In genomic region chr12:2145433-2145832, GRCh38 we compare ENCODE assay signal across 13 cellular contexts.
DNase-seq lines count a peak whose midpoint lies in the region; ATAC-seq and TF ChIP-seq lines count a peak whose summit lies in the region.
"Had no signal": no experiment of that assay in that cellular context is flagged by ENCODE, and none has a peak within 500 bp of the region (broad histone marks: within the 10 kb centered on the region; RNA-seq: fewer than 3 reads in every experiment).

No MANE protein-coding gene starts in this region.

- DNase-seq in WERI-Rb-1, result no peak
- DNase-seq in smooth muscle cell (lab: John Stamatoyannopoulos, UW; ENCODE audit: unreplicated experiment), result no peak
- no peak for DNase-seq in substantia nigra (lab: John Stamatoyannopoulos, UW)
- no peak for DNase-seq in NCI-H2196 treated with DMSO at 0.1 percent for 48 hours (lab: John Stamatoyannopoulos, UW; ENCODE audit: unreplicated experiment)
- DNase-seq: Calu3; CD8-positive, alpha-beta T cell; GF-D8; H9 had no signal

- H3K9me3 ChIP-seq in HEK293 (ENCODE audit: control insufficient read depth, insufficient read depth, low read depth, low read length) (no peaks in the 10 kb centered on the region), WERI-Rb-1 (ENCODE audit: severe bottlenecking) (peaks cover 5% of the 10 kb centered on the region), muscle layer of colon (ENCODE audit: low read length) (no peaks in the 10 kb centered on the region), smooth muscle cell (replicated peaks; ENCODE audit: low read depth) (no peaks in the 10 kb centered on the region)

- no peak overlapping the region for H3K27ac ChIP-seq in HEK293 (ENCODE audit: extremely low read depth, low read depth, low read length)
- peak overlapping the region; percentile 72 for H3K27ac ChIP-seq in WERI-Rb-1
- H3K27ac ChIP-seq in muscle layer of colon (ENCODE audit: low read depth, low read length), result peak overlapping the region; percentile 27
- no peak overlapping the region for H3K27ac ChIP-seq in smooth muscle cell (ENCODE audit: low read depth)
- H3K27ac ChIP-seq in substantia nigra (ENCODE audit: low read depth, low read length, poor library complexity, severe bottlenecking), result no peak overlapping the region
- H3K27ac ChIP-seq: BLaER1 treated with 17β-estradiol and CSF1 and Interleukin-3, amounts not matched to agents 10 nM and 100 nM had no signal

- no peak for ATAC-seq in GM21786 (IDR thresholded peaks at IDR 0.05; ENCODE audit: unreplicated experiment)
- ATAC-seq: CD8-positive, alpha-beta T cell; HepG2 had no signal

- no peak for TF ChIP-seq CTCF in HEK293 (tag by site-specific recombination; IDR thresholded peaks at IDR 0.05)
- TF ChIP-seq CTCF in WERI-Rb-1 (IDR thresholded peaks at IDR 0.05; ENCODE audit: low read depth, low read length), result no peak
- TF ChIP-seq CTCF in smooth muscle cell (IDR thresholded peaks at IDR 0.05; ENCODE audit: borderline replicate concordance, insufficient read depth, poor library complexity, severe bottlenecking), result no peak

- H3K36me3 ChIP-seq in HEK293 (ENCODE audit: control insufficient read depth in 2 of 2, insufficient read depth in 1 of 2, low read length in 2 of 2) (no peaks in the 10 kb centered on the region), WERI-Rb-1 (no peaks in the 10 kb centered on the region), muscle layer of colon (ENCODE audit: insufficient read depth, low read length) (no peaks in the 10 kb centered on the region), smooth muscle cell (ENCODE audit: low read depth) (no peaks in the 10 kb centered on the region)
- H3K36me3 ChIP-seq: BLaER1 treated with 17β-estradiol and CSF1 and Interleukin-3, amounts not matched to agents 10 nM and 100 nM had no signal

- no peaks in the 10 kb centered on the region for H4K20me1 ChIP-seq in smooth muscle cell (ENCODE audit: low read depth)
- H4K20me1 ChIP-seq: BLaER1 treated with 17β-estradiol and CSF1 and Interleukin-3, amounts not matched to agents 10 nM and 100 nM had no signal

- H3K27me3 ChIP-seq in WERI-Rb-1 (ENCODE audit: insufficient read depth, low read depth, severe bottlenecking), result no peaks in the 10 kb centered on the region
- no peaks in the 10 kb centered on the region for H3K27me3 ChIP-seq in muscle layer of colon (ENCODE audit: control insufficient read depth in 1 of 2, insufficient read depth in 2 of 2, low read length in 2 of 2)
- no peaks in the 10 kb centered on the region for H3K27me3 ChIP-seq in smooth muscle cell (ENCODE audit: low read depth)

- WGBS in smooth muscle cell (ENCODE audit: low lambda C conversion rate), result 43% methylated on average over 6 of the region's 6 CpGs

- no peak overlapping the region for H2AFZ ChIP-seq in smooth muscle cell (ENCODE audit: low read depth)

- H3F3A ChIP-seq in smooth muscle cell (ENCODE audit: low read depth), result no peaks in the 10 kb centered on the region

- H3K79me2 ChIP-seq in smooth muscle cell (ENCODE audit: low read depth), result no peaks in the 10 kb centered on the region

- H3K4me3 ChIP-seq in HEK293 (ENCODE audit: low read depth, low read length), result no peak overlapping the region
- H3K4me3 ChIP-seq in WERI-Rb-1 (ENCODE audit: low read depth, low read length), result peak overlapping the region; percentile 3; the same call in 1 of the 2 replicates
- H3K4me3 ChIP-seq in muscle layer of colon (ENCODE audit: low read depth in 1 of 2, low read length in 2 of 2), result no peak overlapping the region
- no peak overlapping the region for H3K4me3 ChIP-seq in smooth muscle cell
- H3K4me3 ChIP-seq: BLaER1 treated with 17β-estradiol and CSF1 and Interleukin-3, amounts not matched to agents 10 nM and 100 nM had no signal

- POLR2A ChIA-PET in HEK293 (lab: Yijun Ruan, JAX), result no interaction called here

- H3K9ac ChIP-seq in muscle layer of colon (ENCODE audit: low read length) (no peak overlapping the region), smooth muscle cell (ENCODE audit: low read depth) (no peak overlapping the region)
- H3K9ac ChIP-seq: BLaER1 treated with 17β-estradiol and CSF1 and Interleukin-3, amounts not matched to agents 10 nM and 100 nM had no signal

- peak overlapping the region; percentile 31 for H3K4me2 ChIP-seq in smooth muscle cell
- H3K4me2 ChIP-seq: BLaER1 treated with 17β-estradiol and CSF1 and Interleukin-3, amounts not matched to agents 10 nM and 100 nM had no signal

- CTCF ChIA-PET in HEK293 (lab: Yijun Ruan, JAX), result interaction anchor here (1.0 kb wide), 1 partner anchor 139 kb away, joined by 3 read pairs; no protein-coding TSS in a partner anchor

- peaks cover 9% of the 10 kb centered on the region; the same call in 1 of the 2 replicates for H3K4me1 ChIP-seq in HEK293 (ENCODE audit: control insufficient read depth, insufficient read depth, low read length)
- peaks cover 46% of the 10 kb centered on the region for H3K4me1 ChIP-seq in muscle layer of colon (ENCODE audit: insufficient read depth, low read length)
- no peaks in the 10 kb centered on the region for H3K4me1 ChIP-seq in smooth muscle cell (ENCODE audit: low read depth)
- H3K4me1 ChIP-seq: BLaER1 treated with 17β-estradiol and CSF1 and Interleukin-3, amounts not matched to agents 10 nM and 100 nM had no signal

TF ChIP-seq in HEK293, 187 proteins besides CTCF, POLR2A, EP300 and RAD21:
- TF ChIP-seq ZNF423 (tag by site-specific recombination; IDR thresholded peaks at IDR 0.05) (no peak), FEZF1 (tag by site-specific recombination; IDR thresholded peaks at IDR 0.05) (peak; percentile 49; the same call in 1 of the 2 replicates), ZNF621 (tag by site-specific recombination; IDR thresholded peaks at IDR 0.05) (no peak), SCRT1 (tag by site-specific recombination; IDR thresholded peaks at IDR 0.05; ENCODE audit: borderline replicate concordance) (peak; percentile 66; the same call in 1 of the 2 replicates), SCRT2 (tag by site-specific recombination; IDR thresholded peaks at IDR 0.05) (0 out of 2 replicates have a peak, but pooled peaks have one; percentile 13)

Comparison
In these comparisons a context has a peak if more than half of its experiments do, and no peak if none do; other contexts are left out.
1. H3K27ac ChIP-seq: peak in WERI-Rb-1 (single experiment) and muscle layer of colon (single experiment); none in HEK293 (single experiment), smooth muscle cell (single experiment) and substantia nigra (single experiment).